Comparison of ENCODE assay signal across 8 cellular contexts in genomic region chrX:48648299-48648698, GRCh38. TPM values are rescaled to one million over a fixed set of nuclear protein-coding genes. Genes with fewer than 3 reads are reported as not detected.
DNase-seq lines count a peak whose midpoint lies in the region; ATAC-seq and TF ChIP-seq lines count a peak whose summit lies in the region.

No MANE protein-coding gene starts in this region.

- no peaks in the 10 kb centered on the region for H3K9me3 Mint-ChIP-seq in activated T-cell treated with anti-CD3 and anti-CD28 coated beads, Interleukin-2, amount 50 U/mL, for 72 hours
- no peaks in the 10 kb centered on the region for H3K9me3 Mint-ChIP-seq in osteocyte (ENCODE audit: unreplicated experiment)

- TF ChIP-seq CTCF in GM13977 (IDR thresholded peaks at IDR 0.05; ENCODE audit: extremely low read depth, insufficient read depth, missing control alignments) (peak; percentile 45), osteocyte (IDR thresholded peaks at IDR 0.05) (peak; percentile 50)

- no peak overlapping the region for H3K27ac Mint-ChIP-seq in activated T-cell treated with anti-CD3 and anti-CD28 coated beads, Interleukin-2, amount 50 U/mL, for 72 hours
- no peak overlapping the region for H3K27ac Mint-ChIP-seq in osteocyte (ENCODE audit: unreplicated experiment)

- H3K36me3 Mint-ChIP-seq in activated T-cell treated with anti-CD3 and anti-CD28 coated beads, Interleukin-2, amount 50 U/mL, for 72 hours (ENCODE audit: insufficient read depth in 2 of 2): no peaks in the 10 kb centered on the region
- H3K36me3 Mint-ChIP-seq in osteocyte (ENCODE audit: unreplicated experiment): no peaks in the 10 kb centered on the region

- intact Hi-C loops in posterior vena cava (cut with DNase I): no loop called here

- H3K4me1 Mint-ChIP-seq in activated T-cell treated with anti-CD3 and anti-CD28 coated beads, Interleukin-2, amount 50 U/mL, for 72 hours (ENCODE audit: low read depth): peaks cover 4% of the 10 kb centered on the region
- H3K4me1 Mint-ChIP-seq in osteocyte (ENCODE audit: unreplicated experiment): peaks cover 3% of the 10 kb centered on the region

- in situ Hi-C loops in GM13977 (cut with MboI; ENCODE audit: low pct_unique_long_range_greater_than_20kb, low sequenced_read_pairs, unreplicated experiment): no loop called here

- no peaks in the 10 kb centered on the region for H3K27me3 Mint-ChIP-seq in activated T-cell treated with anti-CD3 and anti-CD28 coated beads, Interleukin-2, amount 50 U/mL, for 72 hours (ENCODE audit: low read depth)
- peaks cover 7% of the 10 kb centered on the region for H3K27me3 Mint-ChIP-seq in osteocyte (ENCODE audit: unreplicated experiment)

- peak; percentile 36 for DNase-seq in AG08396 (ENCODE audit: low spot score)
- no peak for DNase-seq in GM13977 (ENCODE audit: low spot score)
- DNase-seq in NCI-H748 (lab: John Stamatoyannopoulos, UW; ENCODE audit: unreplicated experiment): peak; percentile 53
- peak; percentile 21 to 36 for DNase-seq in activated T-cell treated with anti-CD3 and anti-CD28 coated beads, Interleukin-2, amount 50 U/mL, for 72 hours
- DNase-seq in glomerular visceral epithelial cell (ENCODE audit: extremely low spot score): peak; percentile 37
- no peak for DNase-seq in osteocyte (ENCODE audit: extremely low spot score, unreplicated experiment)
- no peak for DNase-seq in posterior vena cava (ENCODE audit: low spot score)

- peak; percentile 30 to 49 for ATAC-seq in activated T-cell treated with anti-CD3 and anti-CD28 coated beads, Interleukin-2, amount 50 U/mL, for 72 hours (replicated peaks in 1 of 2)
- no peak for ATAC-seq in HG03432 (IDR thresholded peaks at IDR 0.05; ENCODE audit: unreplicated experiment)

- H3K4me3 Mint-ChIP-seq in activated T-cell treated with anti-CD3 and anti-CD28 coated beads, Interleukin-2, amount 50 U/mL, for 72 hours: no peak overlapping the region
- no peak overlapping the region for H3K4me3 Mint-ChIP-seq in osteocyte (ENCODE audit: unreplicated experiment)

RNA-seq across cellular contexts. Expression of gene WAS, which starts 35.3 kb away (rescaled TPM):
- 10 to 100 TPM; 81.4 to 83.9 TPM for total RNA-seq in activated T-cell treated with anti-CD3 and anti-CD28 coated beads, Interleukin-2, amount 50 U/mL, for 72 hours
- total RNA-seq in osteocyte (0.19 and 0.39 TPM in 2 replicates), posterior vena cava (10 to 100 TPM in 1 of 2 donors, 1 to 10 TPM in 1; 7.3 to 12.2 TPM)

RNA-seq across cellular contexts. Expression of gene SUV39H1, which starts 48.2 kb away (rescaled TPM):
- 10 to 100 TPM; 29.4 to 34.8 TPM for total RNA-seq in activated T-cell treated with anti-CD3 and anti-CD28 coated beads, Interleukin-2, amount 50 U/mL, for 72 hours
- total RNA-seq in osteocyte (4.5 and 5.1 TPM in 2 replicates), posterior vena cava (1 to 10 TPM; 3.8 to 4.5 TPM)

RNA-seq across cellular contexts. Expression of gene WDR13, which starts 51.0 kb away (rescaled TPM):
- 10 to 100 TPM; 55.7 to 59.9 TPM for total RNA-seq in activated T-cell treated with anti-CD3 and anti-CD28 coated beads, Interleukin-2, amount 50 U/mL, for 72 hours
- total RNA-seq in osteocyte (89.9 and 97.8 TPM in 2 replicates), posterior vena cava (10 to 100 TPM; 83.5 to 87.4 TPM)

Comparison
In these comparisons a context has a peak if more than half of its experiments do, and no peak if none do; other contexts are left out.
1. DNase-seq: peak in AG08396 (single experiment), NCI-H748 (single experiment), activated T-cell treated with anti-CD3 and anti-CD28 coated beads, Interleukin-2, amount 50 U/mL, for 72 hours (2 of 2) and glomerular visceral epithelial cell (single experiment); none in GM13977 (single experiment), osteocyte (single experiment) and posterior vena cava (single experiment).
2. RNA of gene WAS, which starts 35.3 kb away (total RNA-seq): 81.4 to 83.9 TPM in activated T-cell treated with anti-CD3 and anti-CD28 coated beads, Interleukin-2, amount 50 U/mL, for 72 hours; 7.3 to 12.2 TPM in posterior vena cava and 0.19 to 0.39 TPM in osteocyte; every median in the first group is over 4 times any median in the second.